ENCODE assay signal across 8 cellular contexts in genomic region chrX:20067709-20068315, GRCh38. TPM values are rescaled to one million over a fixed set of nuclear protein-coding genes. Genes with fewer than 3 reads are reported as not detected.
DNase-seq lines count a peak whose midpoint lies in the region; ATAC-seq and TF ChIP-seq lines count a peak whose summit lies in the region.

No MANE protein-coding gene starts in this region.

- CTCF ChIA-PET in BJ (lab: Yijun Ruan, JAX), result interaction anchor here (0.9 to 1.4 kb wide), 4 partner anchors 13 to 163 kb away, joined by 3 to 11 read pairs (median 5); no protein-coding TSS in a partner anchor

- H3K27ac ChIP-seq in upper lobe of left lung, result no peak overlapping the region
- no peak overlapping the region for H3K27ac ChIP-seq in spleen

- TF ChIP-seq CTCF in BJ (IDR thresholded peaks at IDR 0.05; ENCODE audit: insufficient read depth, low read depth, low read length) (no peak), upper lobe of left lung (IDR thresholded peaks at IDR 0.05) (no peak), spleen (IDR thresholded peaks at IDR 0.05 in 8 of 11, conservative IDR thresholded peaks at IDR 0.05 in 3 of 11) (no peak)

- peaks cover 0 to 11% (median 3%) of the 10 kb centered on the region in 4 donors for H3K4me1 ChIP-seq in upper lobe of left lung
- H3K4me1 ChIP-seq in spleen, result no peaks in the 10 kb centered on the region

- H3K27me3 ChIP-seq in BJ (ENCODE audit: control insufficient read depth, insufficient read depth, low read length) (no peaks in the 10 kb centered on the region), upper lobe of left lung (no peaks in the 10 kb centered on the region), spleen (replicated peaks in 1 of 7) (no peaks in the 10 kb centered on the region)

- DNase-seq in BJ (ENCODE audit: low read depth) (peak; percentile 47), NCI-H1417 (lab: John Stamatoyannopoulos, UW) (peak in 2 of 3 experiments; percentile 54 to 82), astrocyte of the hippocampus (ENCODE audit: low read depth, low spot score) (peak; percentile 93), iPS-NIHi7 (ENCODE audit: extremely low spot score) (peak; percentile 38), upper lobe of left lung (peak in 1 of 2 donors; percentile 80), spleen (no peak), NAMALWA (ENCODE audit: low spot score) (no peak)

- no peak overlapping the region for H3K4me3 ChIP-seq in BJ (ENCODE audit: low read depth, low read length)
- no peak overlapping the region for H3K4me3 ChIP-seq in upper lobe of left lung
- no peak overlapping the region for H3K4me3 ChIP-seq in spleen

- 17 to 34% methylated on average over 3 to 6 of the region's 6 CpGs for WGBS in upper lobe of left lung, 2 donors
- WGBS in spleen, 5 donors, result 52 to 64% (median 56%) methylated on average over 6 of the region's 6 CpGs

- intact Hi-C loops in spleen (cut with DNase I; ENCODE audit: low total_unique reads), result loop anchor here (5.0 kb wide), 1 partner anchor 161 kb away; no protein-coding TSS in a partner anchor

- H3K36me3 ChIP-seq in BJ (ENCODE audit: control insufficient read depth, insufficient read depth, low read length), result no peaks in the 10 kb centered on the region
- H3K36me3 ChIP-seq in upper lobe of left lung, result no peaks in the 10 kb centered on the region
- no peaks in the 10 kb centered on the region for H3K36me3 ChIP-seq in spleen

- ATAC-seq in upper lobe of left lung (ENCODE audit: low FRiP score in 2 of 2), result peak; percentile 83 to 86
- ATAC-seq in HG02678 (IDR thresholded peaks at IDR 0.05; ENCODE audit: unreplicated experiment), result no peak

- TF ChIP-seq POLR2A in upper lobe of left lung (IDR thresholded peaks at IDR 0.05), result no peak
- no peak for TF ChIP-seq POLR2A in spleen (IDR thresholded peaks at IDR 0.05)

- POLR2A ChIA-PET in BJ (lab: Charles Lee), result interaction anchor here (0.6 kb wide), 1 partner anchor 9 kb away, joined by 3 read pairs; no protein-coding TSS in a partner anchor

- no peak for TF ChIP-seq EP300 in upper lobe of left lung (IDR thresholded peaks at IDR 0.05)

- H3K9me3 ChIP-seq in upper lobe of left lung (no peaks in the 10 kb centered on the region), spleen (no peaks in the 10 kb centered on the region)

RNA-seq across cellular contexts. Expression of gene MAP7D2, which starts 48.9 kb away (rescaled TPM):
- polyA plus RNA-seq in BJ (2011; rRNA removed) (0.18 and 0.21 TPM in 2 replicates), spleen (under 1 TPM in 2 of 3 donors, not detected in 1; 0.02 to 0.20 TPM)
- polyA minus RNA-seq in BJ (2011; rRNA and poly(A)+ RNA removed), result 0.05 and 0.15 TPM in 2 replicates
- total RNA-seq in upper lobe of left lung (10 to 100 TPM in 1 of 6 donors, under 1 TPM in 5; under 0.01 to 13.4 (median 0.51) TPM), spleen (under 1 TPM in 5 of 7 donors, not detected in 2; 0.27 to 0.67 (median 0.52) TPM)

Comparison
In these comparisons a context has a peak if more than half of its experiments do, and no peak if none do; other contexts are left out.
1. DNase-seq: peak in BJ (single experiment), NCI-H1417 (2 of 3), astrocyte of the hippocampus (single experiment) and iPS-NIHi7 (single experiment); none in spleen (single experiment) and NAMALWA (single experiment).